In the genomic region with DNA sequence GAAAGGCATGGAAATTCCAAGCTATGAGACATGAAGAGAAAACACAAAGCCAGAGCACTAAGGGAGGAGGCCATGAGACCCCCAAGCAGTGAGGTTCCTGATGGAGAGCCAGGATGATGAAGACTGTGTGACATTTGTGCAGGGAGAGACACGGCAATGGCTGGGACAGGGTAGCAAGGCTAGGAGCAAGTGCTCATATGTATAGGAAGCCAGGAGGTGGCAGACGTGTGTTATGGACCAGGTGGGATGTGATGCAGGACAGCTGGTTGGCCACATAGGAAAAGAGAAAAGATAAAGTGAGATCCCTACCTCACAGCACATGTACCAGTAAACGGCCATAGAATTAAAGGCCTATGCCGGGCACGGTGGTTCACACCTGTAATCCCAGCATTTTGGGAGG, we compare ENCODE assay signal across 27 cellular contexts.
DNase-seq lines count a peak whose midpoint lies in the region; ATAC-seq and TF ChIP-seq lines count a peak whose summit lies in the region.
"Had no signal": no experiment of that assay in that cellular context is flagged by ENCODE, and none has a peak within 500 bp of the region (broad histone marks: within the 10 kb centered on the region; RNA-seq: fewer than 3 reads in every experiment).

No MANE protein-coding gene starts in this region.

- H2BK12ac ChIP-seq in H9 (ENCODE audit: insufficient read length, low read depth, low read length): no peak overlapping the region

- H4K8ac ChIP-seq in H9 (replicated peaks; ENCODE audit: insufficient read length, low read depth, low read length): no peak overlapping the region

- H4K5ac ChIP-seq in H9 (ENCODE audit: insufficient read length, low read depth, low read length): no peak overlapping the region

- H3K18ac ChIP-seq in H9 (ENCODE audit: insufficient read length, low read depth, low read length): no peak overlapping the region

- WGBS in H9 (ENCODE audit: extremely low coverage, insufficient read length, low lambda C conversion rate): no CpG with 5 or more reads among the region's 5 CpGs

- H2BK120ac ChIP-seq in H9 (ENCODE audit: low read depth, low read length, poor library complexity, severe bottlenecking): no peak overlapping the region

- H3K27ac ChIP-seq in H9 (ENCODE audit: insufficient read length, low read depth, low read length) (no peak overlapping the region), cingulate gyrus (ENCODE audit: low read depth, low read length) (peak overlapping the region; percentile 51), osteoblast (ENCODE audit: low read depth, low read length) (no peak overlapping the region), ascending aorta (no peak overlapping the region)
- H3K27ac ChIP-seq: gastroesophageal sphincter, hepatocyte, lower lobe of right lung, transverse colon, VCaP had no signal

- H2BK15ac ChIP-seq in H9 (ENCODE audit: low read depth, low read length): no peak overlapping the region

- H3K4me2 ChIP-seq in H9 (ENCODE audit: insufficient read depth, insufficient read length, low read length): no peak overlapping the region
- no peak overlapping the region for H3K4me2 ChIP-seq in osteoblast (ENCODE audit: insufficient read depth, low read length)
- H3K4me2 ChIP-seq: hepatocyte had no signal

- H3K27me3 Mint-ChIP-seq in H9 (ENCODE audit: low read depth): no peaks in the 10 kb centered on the region; the same call in 1 of the 2 replicates
- H3K27me3 Mint-ChIP-seq: activated naive CD8-positive, alpha-beta T cell treated with anti-CD3 and anti-CD28 coated beads for 36 hours; naive thymus-derived CD8-positive, alpha-beta T cell had no signal

- no peak overlapping the region for H3T11ph ChIP-seq in H9 (ENCODE audit: low read length)

- no peak overlapping the region for H3K23ac ChIP-seq in H9 (ENCODE audit: insufficient read length, low read depth, low read length)

- H2BK5ac ChIP-seq in H9 (ENCODE audit: insufficient read length, low read length): no peak overlapping the region

- peaks cover 2 to 13% (median 4%) of the 10 kb centered on the region in 3 experiments; a peak in 6 of 7 replicates for H3K36me3 Mint-ChIP-seq in H9 (ENCODE audit: insufficient read depth in 1 of 3, low read depth in 3 of 3)

- no peak overlapping the region for H4K91ac ChIP-seq in H9 (ENCODE audit: insufficient read length, low read depth, low read length)

- no peaks in the 10 kb centered on the region for H3K23me2 ChIP-seq in H9 (ENCODE audit: insufficient read length, low read depth, low read length, poor library complexity, severe bottlenecking)

- no peak overlapping the region for H3K4me3 ChIP-seq in osteoblast (ENCODE audit: insufficient read depth, low read length)
- H3K4me3 ChIP-seq in ascending aorta: no peak overlapping the region
- H3K4me3 ChIP-seq: gastroesophageal sphincter, hepatocyte, lower lobe of right lung, MG63, transverse colon had no signal

- H3K4ac ChIP-seq in H9 (ENCODE audit: low read depth, low read length): no peak overlapping the region

- H3K4me1 Mint-ChIP-seq in H9: peaks cover 20% of the 10 kb centered on the region in 2 experiments

- no peak overlapping the region for H3K9ac ChIP-seq in H9 (ENCODE audit: extremely low read depth, insufficient read length, low read length)

- H3K9me3 ChIP-seq in H9 (ENCODE audit: control insufficient read depth, low read depth, low read length): no peaks in the 10 kb centered on the region
- H3K9me3 ChIP-seq in osteoblast (ENCODE audit: low read depth, low read length): no peaks in the 10 kb centered on the region
- no peaks in the 10 kb centered on the region for H3K9me3 ChIP-seq in ascending aorta
- H3K9me3 ChIP-seq: gastroesophageal sphincter, lower lobe of right lung, MG63, transverse colon had no signal

- TF ChIP-seq CTCF in H9 (conservative IDR thresholded peaks at IDR 0.05) (peak; percentile 23; the same call in 2 of the 3 replicates), osteoblast (IDR thresholded peaks at IDR 0.05; ENCODE audit: extremely low read depth, low read depth, low read length) (no peak), ascending aorta (IDR thresholded peaks at IDR 0.05) (no peak)

- no peak overlapping the region for H2AFZ ChIP-seq in H9 (ENCODE audit: low read length)
- no peak overlapping the region for H2AFZ ChIP-seq in osteoblast (ENCODE audit: low read length)
- H2AFZ ChIP-seq: hepatocyte had no signal

- H3K9me3 Mint-ChIP-seq in H9: no peaks in the 10 kb centered on the region; a peak in 3 of 5 replicates
- H3K9me3 Mint-ChIP-seq: activated naive CD8-positive, alpha-beta T cell treated with anti-CD3 and anti-CD28 coated beads for 36 hours; naive thymus-derived CD8-positive, alpha-beta T cell had no signal

- no peak overlapping the region for H3K56ac ChIP-seq in H9 (ENCODE audit: insufficient read length, low read depth, low read length)

- H3K27ac Mint-ChIP-seq in H9: no peak overlapping the region
- H3K27ac Mint-ChIP-seq: activated naive CD8-positive, alpha-beta T cell treated with anti-CD3 and anti-CD28 coated beads for 36 hours had no signal

- H3K4me3 Mint-ChIP-seq in H9: no peak overlapping the region
- H3K4me3 Mint-ChIP-seq: activated naive CD8-positive, alpha-beta T cell treated with anti-CD3 and anti-CD28 coated beads for 36 hours; naive thymus-derived CD8-positive, alpha-beta T cell had no signal

- H3K4me1 ChIP-seq in H9 (ENCODE audit: insufficient read depth, low read length): peaks cover 6% of the 10 kb centered on the region; the same call in 1 of the 2 replicates
- H3K4me1 ChIP-seq in osteoblast (ENCODE audit: insufficient read depth, low read length): no peaks in the 10 kb centered on the region
- H3K4me1 ChIP-seq in ascending aorta: peaks cover 0 to 2% of the 10 kb centered on the region in 2 donors
- H3K4me1 ChIP-seq: lower lobe of right lung, transverse colon had no signal

- no peak for ATAC-seq in HG02759 (IDR thresholded peaks at IDR 0.05; ENCODE audit: unreplicated experiment)
- ATAC-seq: gastroesophageal sphincter; lower lobe of right lung; naive thymus-derived CD8-positive, alpha-beta T cell had no signal

- DNase-seq in H9 (no peak), NCI-H69 (lab: John Stamatoyannopoulos, UW) (peak; percentile 10), osteoblast (ENCODE audit: insufficient read length, low spot score, missing footprints) (peak; percentile 72), ascending aorta (ENCODE audit: low spot score in 2 of 2) (no peak)
- no peak for DNase-seq in activated CD4-positive, alpha-beta T cell treated with anti-CD3 and anti-CD28 coated beads, Interleukin-2, amount 50 U/mL, for 4 hours
- DNase-seq: activated CD4-positive, alpha-beta T cell treated with anti-CD3 and anti-CD28 coated beads for 48 hours; activated effector memory CD4-positive, alpha-beta T cell treated with Interleukin-2 at 50 U/mL for 16 hours; activated naive CD8-positive, alpha-beta T cell treated with anti-CD3 and anti-CD28 coated beads for 36 hours; C1 segment of cervical spinal cord; DMS153; KBM-7; lower lobe of right lung; MG63; naive thymus-derived CD8-positive, alpha-beta T cell; NCI-H1417; NCI-H2029 treated with DMSO at 0.1 percent for 48 hours; NCI-H226; NCI-H748 treated with DMSO at 0.1 percent for 48 hours; stimulated activated CD4-positive, alpha-beta T cell treated with anti-CD3 and anti-CD28 coated beads, Interleukin-15, amount 100 ng/mL, for 24 hours; stimulated activated CD4-positive, alpha-beta T cell treated with anti-CD3 and anti-CD28 coated beads, Interleukin-4, amount 100 ng/mL, for 4 hours; T-helper 9 cell; transverse colon had no signal

- no peak overlapping the region for H2BK20ac ChIP-seq in H9 (ENCODE audit: low read depth, low read length, poor library complexity, severe bottlenecking)

- H3K27me3 ChIP-seq in H9 (ENCODE audit: insufficient read depth, low read length): no peaks in the 10 kb centered on the region
- no peaks in the 10 kb centered on the region for H3K27me3 ChIP-seq in osteoblast (ENCODE audit: insufficient read depth, low read length)
- no peaks in the 10 kb centered on the region for H3K27me3 ChIP-seq in ascending aorta
- H3K27me3 ChIP-seq: gastroesophageal sphincter, hepatocyte, MG63, transverse colon had no signal

- H2AK5ac ChIP-seq in H9 (ENCODE audit: insufficient read length, low read length): no peak overlapping the region

- H4K20me1 ChIP-seq in H9 (ENCODE audit: control insufficient read depth, insufficient read depth, insufficient read length) (no peaks in the 10 kb centered on the region), osteoblast (ENCODE audit: insufficient read depth, low read length) (no peaks in the 10 kb centered on the region)

- H3K79me1 ChIP-seq in H9 (ENCODE audit: insufficient read depth, low read depth, low read length, poor library complexity, severe bottlenecking): no peaks in the 10 kb centered on the region

- H3K79me2 ChIP-seq in H9 (ENCODE audit: insufficient read depth, low read length) (no peaks in the 10 kb centered on the region), osteoblast (ENCODE audit: insufficient read depth, low read length) (no peaks in the 10 kb centered on the region)
- H3K79me2 ChIP-seq: hepatocyte had no signal

- H3K36me3 ChIP-seq in osteoblast (ENCODE audit: insufficient read depth, low read length) (no peaks in the 10 kb centered on the region), ascending aorta (no peaks in the 10 kb centered on the region)
- H3K36me3 ChIP-seq: gastroesophageal sphincter, lower lobe of right lung, MG63, transverse colon had no signal

- H3K14ac ChIP-seq in H9 (ENCODE audit: insufficient read depth, low read length): no peak overlapping the region

- intact Hi-C loops in ascending aorta (cut with DNase I): no loop called here

Comparison
In these comparisons a context has a peak if more than half of its experiments do, and no peak if none do; other contexts are left out.
1. DNase-seq: peak in NCI-H69 (single experiment) and osteoblast (single experiment); none in H9 (single experiment), ascending aorta (0 of 2) and activated CD4-positive, alpha-beta T cell treated with anti-CD3 and anti-CD28 coated beads, Interleukin-2, amount 50 U/mL, for 4 hours (0 of 2).